In genomic region chr14:77340389-77340788, GRCh38 we compare ENCODE assay signal across 26 cellular contexts.
"Had no signal": no experiment of that assay in that cellular context is flagged by ENCODE, and none has a peak within 500 bp of the region (broad histone marks: within the 10 kb centered on the region; RNA-seq: fewer than 3 reads in every experiment).

No MANE protein-coding gene starts in this region.

- H3K27me3 ChIP-seq: dorsolateral prefrontal cortex, esophagus squamous epithelium, gastrocnemius medialis, heart right ventricle, left lung had no signal

- H3K9me3 ChIP-seq: esophagus squamous epithelium, gastrocnemius medialis, heart right ventricle, left lung, lower lobe of right lung, mucosa of descending colon had no signal

- FAIRE-seq: colon, endometrium, islet of Langerhans, keratinocyte had no signal

- H3K4me3 Mint-ChIP-seq: mesothelial cell of epicardium, naive B cell had no signal

- H3K4me3 ChIP-seq: coronary artery, dorsolateral prefrontal cortex, esophagus squamous epithelium, gastrocnemius medialis, heart right ventricle, left lung, lower lobe of right lung, mucosa of descending colon had no signal

- H3K27me3 Mint-ChIP-seq: naive B cell had no signal

- H3K27ac ChIP-seq: coronary artery, dorsolateral prefrontal cortex, esophagus squamous epithelium, gastrocnemius medialis, heart right ventricle, left lung, lower lobe of right lung had no signal

- H3K27ac Mint-ChIP-seq: mesothelial cell of epicardium had no signal

- ATAC-seq: esophagus mucosa, gastrocnemius medialis, heart right ventricle, left cardiac atrium, left lung, left ventricle myocardium superior, lower lobe of right lung, mucosa of descending colon had no signal

- DNase-seq: dermis blood vessel endothelial cell; dorsolateral prefrontal cortex; effector CD4-positive, alpha-beta T cell; effector memory CD4-positive, alpha-beta T cell; erythroblast; esophagus squamous epithelium; foreskin fibroblast; foreskin melanocyte; gastrocnemius medialis; glutamatergic neuron; head of caudate nucleus; heart right ventricle; hippocampal formation; left cardiac atrium; left lung; left ventricle myocardium superior; lower lobe of right lung; mucosa of descending colon; naive B cell had no signal

- H3K9me3 Mint-ChIP-seq: mesothelial cell of epicardium, naive B cell had no signal

- H3K4me1 ChIP-seq: heart right ventricle, left lung, lower lobe of right lung had no signal
